ENCODE assay signal across 1 cellular context in the genomic region with DNA sequence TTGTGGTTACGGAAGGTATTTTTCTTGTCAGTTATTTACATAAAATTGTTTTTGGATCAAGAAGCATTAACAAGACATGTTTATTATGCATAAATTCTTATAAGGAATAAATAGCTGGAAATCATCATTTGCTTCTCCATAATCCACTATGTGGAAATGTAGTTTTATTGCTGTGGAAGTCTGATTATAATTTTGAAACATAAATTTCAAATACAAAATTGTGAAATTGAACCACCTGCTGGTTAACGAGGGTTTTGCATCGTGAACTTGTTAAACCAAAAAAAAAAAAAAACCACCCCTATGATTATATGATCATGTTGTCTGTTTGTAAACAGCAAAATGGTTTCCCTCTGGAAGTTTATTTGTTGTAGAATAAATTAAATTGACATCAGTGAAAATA.
TF ChIP-seq lines count a peak whose summit lies in the region.

No MANE protein-coding gene starts in this region.

TF ChIP-seq in HCT116, 20 proteins besides CTCF, POLR2A, EP300 and RAD21 (continued from another document):
- TF ChIP-seq, protein P1, sequence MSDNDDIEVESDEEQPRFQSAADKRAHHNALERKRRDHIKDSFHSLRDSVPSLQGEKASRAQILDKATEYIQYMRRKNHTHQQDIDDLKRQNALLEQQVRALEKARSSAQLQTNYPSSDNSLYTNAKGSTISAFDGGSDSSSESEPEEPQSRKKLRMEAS (IDR thresholded peaks at IDR 0.05), result no peak
- TF ChIP-seq ZFX (IDR thresholded peaks at IDR 0.05) (no peak), FOSL1 (IDR thresholded peaks at IDR 0.05; ENCODE audit: low read depth) (no peak), CEBPB (IDR thresholded peaks at IDR 0.05; ENCODE audit: low read depth) (no peak), SP1 (IDR thresholded peaks at IDR 0.05; ENCODE audit: low read depth) (no peak)
